Comparison of ENCODE assay signal across 16 cellular contexts in the genomic region with DNA sequence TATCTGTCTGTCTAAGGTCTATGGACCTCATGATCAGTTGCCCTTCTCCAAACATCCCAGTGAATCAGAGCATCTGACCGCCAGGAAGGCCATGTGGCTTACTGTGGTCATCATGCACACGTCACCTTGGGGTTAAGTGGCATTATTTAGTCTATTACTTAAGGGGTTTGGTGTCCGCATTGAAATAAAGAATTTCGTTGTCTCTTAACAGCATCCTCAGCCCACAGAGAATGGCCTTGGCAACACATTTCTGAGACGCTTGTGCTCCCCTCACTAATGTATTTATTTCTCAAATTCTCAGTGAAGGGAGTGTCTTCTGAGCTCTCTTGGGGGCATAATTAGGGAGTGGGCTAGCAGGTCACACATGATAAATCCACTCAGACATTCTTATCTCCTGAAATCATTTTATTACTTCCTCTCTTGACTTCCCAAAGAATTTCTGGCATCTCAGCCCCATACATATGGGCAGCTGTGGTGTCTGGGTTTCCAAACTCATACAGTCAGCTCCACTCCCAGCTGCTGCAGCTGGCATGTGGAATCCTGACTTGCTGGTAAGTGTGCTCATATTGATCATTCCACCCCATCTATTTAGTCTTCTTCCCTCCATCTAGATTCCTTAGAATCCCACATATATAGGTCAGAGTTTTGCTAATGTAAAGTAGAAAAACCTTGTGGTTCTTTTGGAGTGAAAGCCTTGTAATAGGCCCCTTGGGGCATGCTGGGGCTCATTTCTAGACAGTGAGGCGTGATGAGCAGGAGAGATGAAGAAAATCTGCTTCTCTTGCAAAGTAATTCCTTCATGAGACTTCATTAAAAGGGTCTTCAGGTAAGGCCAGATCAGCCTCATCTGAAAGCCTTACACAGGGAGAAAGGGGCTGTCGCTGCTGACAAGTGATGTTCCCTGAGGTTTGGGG.
DNase-seq lines count a peak whose midpoint lies in the region; ATAC-seq, FAIRE-seq and TF ChIP-seq lines count a peak whose summit lies in the region.
"Had no signal": no experiment of that assay in that cellular context is flagged by ENCODE, and none has a peak within 500 bp of the region (broad histone marks: within the 10 kb centered on the region; RNA-seq: fewer than 3 reads in every experiment).

No MANE protein-coding gene starts in this region.

- H3K4me1 Mint-ChIP-seq in astrocyte (ENCODE audit: low read depth, unreplicated experiment), result peaks cover 43% of the 10 kb centered on the region
- H3K4me1 Mint-ChIP-seq: T-cell had no signal

- TF ChIP-seq CTCF in AG04450 (IDR thresholded peaks at IDR 0.05; ENCODE audit: low read depth, low read length) (no peak), astrocyte (IDR thresholded peaks at IDR 0.05; ENCODE audit: insufficient read depth, low read depth, low read length) (no peak), heart right ventricle (IDR thresholded peaks at IDR 0.05) (no peak)

- POLR2A ChIA-PET in AG04450 (lab: Yijun Ruan, JAX), result interaction anchor here (0.6 to 1.2 kb wide), 7 partner anchors 11 to 695 kb away, joined by 3 to 10 read pairs (median 3); no protein-coding TSS in a partner anchor

- peak overlapping the region; percentile 73 for H3K9ac ChIP-seq in astrocyte (ENCODE audit: low read length)

- H3K9me3 ChIP-seq in AG04450 (ENCODE audit: control insufficient read depth, insufficient read depth, low read length) (no peaks in the 10 kb centered on the region), astrocyte (ENCODE audit: insufficient read depth, low read depth, low read length) (no peaks in the 10 kb centered on the region), heart right ventricle (no peaks in the 10 kb centered on the region)
- H3K9me3 ChIP-seq: body of pancreas, gastroesophageal sphincter, spleen had no signal

- peak overlapping the region; percentile 92 for H3K27ac ChIP-seq in AG04450 (ENCODE audit: low read depth, low read length)
- peak overlapping the region; percentile 90 for H3K27ac ChIP-seq in astrocyte (ENCODE audit: low read depth, low read length)
- H3K27ac ChIP-seq in heart right ventricle, result no peak overlapping the region
- H3K27ac ChIP-seq: body of pancreas, gastroesophageal sphincter, spleen had no signal

- no peaks in the 10 kb centered on the region for H3K36me3 ChIP-seq in astrocyte (ENCODE audit: insufficient read depth, low read length)
- H3K36me3 ChIP-seq in heart right ventricle, result no peaks in the 10 kb centered on the region
- H3K36me3 ChIP-seq: gastroesophageal sphincter, spleen had no signal

- DNase-seq in AG04450 (ENCODE audit: low read depth, low spot score) (peak; percentile 94), HS-5 (ENCODE audit: low read depth) (peak; percentile 98), astrocyte (ENCODE audit: low read depth) (peak; percentile 100), islet precursor cell (peak; percentile 97), GOT3 (lab: John Stamatoyannopoulos, UW) (no peak), NCI-H345 treated with DMSO at 0.1 percent for 48 hours (lab: John Stamatoyannopoulos, UW; ENCODE audit: unreplicated experiment) (no peak), heart right ventricle (no peak)
- DNase-seq: body of pancreas; CD4-positive, alpha-beta T cell; Karpas-422; midbrain; NCI-H526 treated with DMSO at 0.1 percent for 48 hours; spleen; T-cell had no signal

- H3K27me3 ChIP-seq in AG04450 (ENCODE audit: control insufficient read depth, insufficient read depth, low read length), result no peaks in the 10 kb centered on the region
- H3K27me3 ChIP-seq in astrocyte (ENCODE audit: insufficient read depth, low read length), result no peaks in the 10 kb centered on the region
- no peaks in the 10 kb centered on the region for H3K27me3 ChIP-seq in heart right ventricle
- H3K27me3 ChIP-seq: body of pancreas, gastroesophageal sphincter, spleen had no signal

- intact Hi-C loops in heart right ventricle (cut with DNase I), result no loop called here

- H3K4me2 ChIP-seq in astrocyte (ENCODE audit: low read length), result peak overlapping the region; percentile 56

- no peak for ATAC-seq in heart right ventricle
- no peak for ATAC-seq in HG03039 (IDR thresholded peaks at IDR 0.05; ENCODE audit: unreplicated experiment)
- ATAC-seq: body of pancreas, gastroesophageal sphincter, T-cell had no signal

- no peaks in the 10 kb centered on the region for H3K36me3 Mint-ChIP-seq in astrocyte (ENCODE audit: low read depth, unreplicated experiment)
- H3K36me3 Mint-ChIP-seq: T-cell had no signal

- no peak overlapping the region for H2AFZ ChIP-seq in astrocyte (ENCODE audit: low read depth, low read length)

- peak; percentile 99 for FAIRE-seq in astrocyte (lab: Jason Lieb, UNC)

- 63 to 70% methylated on average over 7 of the region's 7 CpGs for WGBS in heart right ventricle, 2 donors

- no peak overlapping the region for H3K27ac Mint-ChIP-seq in astrocyte (ENCODE audit: unreplicated experiment)
- H3K27ac Mint-ChIP-seq: CD4-positive, alpha-beta T cell; T-cell had no signal

- H3K9me3 Mint-ChIP-seq in astrocyte (ENCODE audit: unreplicated experiment), result peaks cover 5% of the 10 kb centered on the region
- H3K9me3 Mint-ChIP-seq: CD4-positive, alpha-beta T cell; T-cell had no signal

- CTCF ChIA-PET in AG04450 (lab: Charles Lee), result interaction anchor here (0.8 to 3.6 kb wide), 8 partner anchors 9 to 696 kb away, joined by 3 to 30 read pairs (median 4); partner anchors contain the start of gene KCNH1

- H3K4me3 ChIP-seq in AG04450 (ENCODE audit: low read depth, low read length) (no peak overlapping the region), astrocyte (ENCODE audit: insufficient read depth, low read depth, low read length) (no peak overlapping the region), heart right ventricle (no peak overlapping the region)
- H3K4me3 ChIP-seq: body of pancreas, gastroesophageal sphincter, spleen had no signal

- H4K20me1 ChIP-seq in astrocyte (ENCODE audit: insufficient read depth, low read length), result no peaks in the 10 kb centered on the region

- peak overlapping the region; percentile 21 for H3K4me3 Mint-ChIP-seq in astrocyte (ENCODE audit: unreplicated experiment)
- H3K4me3 Mint-ChIP-seq: CD4-positive, alpha-beta T cell; T-cell had no signal

- peaks cover 32% of the 10 kb centered on the region for H3K4me1 ChIP-seq in astrocyte (ENCODE audit: insufficient read depth, low read length)
- H3K4me1 ChIP-seq in heart right ventricle, result no peaks in the 10 kb centered on the region
- H3K4me1 ChIP-seq: body of pancreas, gastroesophageal sphincter, spleen had no signal

- no peaks in the 10 kb centered on the region for H3K27me3 Mint-ChIP-seq in astrocyte (ENCODE audit: low read depth, unreplicated experiment)
- H3K27me3 Mint-ChIP-seq: CD4-positive, alpha-beta T cell; T-cell had no signal

- H3K79me2 ChIP-seq in astrocyte (ENCODE audit: insufficient read depth, low read length), result no peaks in the 10 kb centered on the region

Comparison
In these comparisons a context has a peak if more than half of its experiments do, and no peak if none do; other contexts are left out.
1. DNase-seq: peak in AG04450 (single experiment), HS-5 (single experiment), astrocyte (single experiment) and islet precursor cell (single experiment); none in GOT3 (single experiment), NCI-H345 treated with DMSO at 0.1 percent for 48 hours (single experiment) and heart right ventricle (0 of 2).
2. H3K27ac ChIP-seq: peak in AG04450 (single experiment) and astrocyte (single experiment); none in heart right ventricle (0 of 10).